In genomic region chr7:156475666-156476065, GRCh38 we compare ENCODE assay signal across 11 cellular contexts.
A peak's percentile ranks its signal among the peaks of the same experiment; 100 is the strongest.
DNase-seq lines count a peak whose midpoint lies in the region; ATAC-seq and TF ChIP-seq lines count a peak whose summit lies in the region.
"Had no signal": no experiment of that assay in that cellular context is flagged by ENCODE, and none has a peak within 500 bp of the region (broad histone marks: within the 10 kb centered on the region; RNA-seq: fewer than 3 reads in every experiment).

No MANE protein-coding gene starts in this region.

- H3K36me3 ChIP-seq in adipocyte (ENCODE audit: control insufficient read depth, insufficient read depth, low read length, severe bottlenecking) (no peaks in the 10 kb centered on the region), testis (ENCODE audit: low read depth, missing control alignments) (no peaks in the 10 kb centered on the region), colonic mucosa (no peaks in the 10 kb centered on the region)

- intact Hi-C loops in testis (cut with DNase I; ENCODE audit: low total_unique reads) (no loop called here), colonic mucosa (cut with DNase I) (no loop called here)

- H3K4me1 ChIP-seq in adipocyte (ENCODE audit: control insufficient read depth, insufficient read depth, low read length) (peaks cover 21% of the 10 kb centered on the region), testis (no peaks in the 10 kb centered on the region), colonic mucosa (no peaks in the 10 kb centered on the region)

- TF ChIP-seq CTCF in testis (IDR thresholded peaks at IDR 0.05) (no peak), colonic mucosa (IDR thresholded peaks at IDR 0.05) (no peak)

- WGBS in testis, 2 donors: 48 to 65% methylated on average over 5 of the region's 5 CpGs

- ATAC-seq in GM21529 (IDR thresholded peaks at IDR 0.05; ENCODE audit: unreplicated experiment): no peak
- ATAC-seq: naive thymus-derived CD4-positive, alpha-beta T cell had no signal

- no peaks in the 10 kb centered on the region for H3K9me3 ChIP-seq in adipocyte (ENCODE audit: control insufficient read depth, low read length)
- no peaks in the 10 kb centered on the region for H3K9me3 ChIP-seq in testis
- no peaks in the 10 kb centered on the region for H3K9me3 ChIP-seq in colonic mucosa

- no peak for TF ChIP-seq POLR2A in testis (IDR thresholded peaks at IDR 0.05)

- H3K27ac ChIP-seq in testis: no peak overlapping the region
- H3K27ac ChIP-seq in colonic mucosa: no peak overlapping the region
- H3K27ac ChIP-seq: PC-9 had no signal

- no peak overlapping the region for H3K9ac ChIP-seq in adipocyte (ENCODE audit: low read length)
- no peak overlapping the region for H3K9ac ChIP-seq in colonic mucosa (ENCODE audit: low read depth in 2 of 2, low read length in 2 of 2)

- H3K27me3 ChIP-seq in adipocyte (replicated peaks; ENCODE audit: control insufficient read depth, insufficient read depth, low read length) (no peaks in the 10 kb centered on the region), testis (no peaks in the 10 kb centered on the region), colonic mucosa (no peaks in the 10 kb centered on the region)

- DNase-seq in H4 (ENCODE audit: low spot score) (peak; percentile 78), adipocyte (ENCODE audit: low read depth) (peak; percentile 5), hepatic stellate cell (ENCODE audit: low spot score) (peak; percentile 14), testis (peak; percentile 34), NCI-H2029 treated with DMSO at 0.1 percent for 48 hours (lab: John Stamatoyannopoulos, UW) (no peak), colonic mucosa (no peak)
- DNase-seq: DMS79 treated with DMSO at 0.1 percent for 48 hours; naive thymus-derived CD4-positive, alpha-beta T cell; PC-9; T-helper 9 cell had no signal

- H3K4me3 ChIP-seq in adipocyte (ENCODE audit: low read length): no peak overlapping the region
- H3K4me3 ChIP-seq in testis: no peak overlapping the region
- H3K4me3 ChIP-seq in colonic mucosa: no peak overlapping the region
- H3K4me3 ChIP-seq: PC-9 had no signal

Comparison
In these comparisons a context has a peak if more than half of its experiments do, and no peak if none do; other contexts are left out.
1. DNase-seq: peak in H4 (single experiment), adipocyte (single experiment), hepatic stellate cell (single experiment) and testis (single experiment); none in NCI-H2029 treated with DMSO at 0.1 percent for 48 hours (single experiment) and colonic mucosa (single experiment).